In the genomic region with DNA sequence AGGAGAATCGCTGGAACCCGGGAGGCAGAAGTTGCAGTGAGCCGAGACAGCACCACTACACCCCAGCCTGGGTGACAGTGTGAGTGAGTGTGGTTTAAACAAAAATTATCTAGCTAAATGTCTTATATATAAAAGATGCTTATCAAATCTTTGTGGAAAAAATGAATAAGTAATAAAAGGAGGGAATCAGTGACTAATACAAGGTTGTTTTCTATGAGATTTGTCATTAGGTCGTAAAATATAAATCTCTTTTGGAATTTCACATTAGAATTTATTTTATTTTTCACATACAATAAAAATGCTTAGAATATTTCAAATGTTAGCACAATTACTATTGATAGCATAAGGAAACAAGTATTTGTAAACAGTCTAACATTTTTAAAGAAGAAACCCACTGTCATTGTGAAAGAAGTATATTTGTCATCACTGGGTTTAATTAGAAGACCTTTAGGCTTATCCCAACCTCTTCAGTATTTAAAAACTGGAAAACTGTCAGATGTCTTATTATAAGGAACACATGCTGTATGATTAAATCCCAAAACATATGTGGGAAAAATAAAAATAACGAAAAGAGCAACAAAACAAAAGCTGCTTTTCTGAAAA, we compare ENCODE assay signal across 17 cellular contexts.
A peak's percentile ranks its signal among the peaks of the same experiment; 100 is the strongest.
DNase-seq lines count a peak whose midpoint lies in the region; ATAC-seq and FAIRE-seq lines count a peak whose summit lies in the region.
"Had no signal": no experiment of that assay in that cellular context is flagged by ENCODE, and none has a peak within 500 bp of the region (broad histone marks: within the 10 kb centered on the region; RNA-seq: fewer than 3 reads in every experiment).

No MANE protein-coding gene starts in this region.

- peak; percentile 38 for FAIRE-seq in islet of Langerhans (lab: Jason Lieb, UNC)
- FAIRE-seq: H1 had no signal

- DNase-seq in AG08395 (ENCODE audit: low spot score) (peak; percentile 12), GM04504 (ENCODE audit: low read depth) (peak; percentile 62), T1000 (lab: John Stamatoyannopoulos, UW) (peak; percentile 45), DMS53 treated with DMSO at 0.1 percent for 48 hours (lab: John Stamatoyannopoulos, UW; ENCODE audit: unreplicated experiment) (no peak), NCI-H2081 treated with DMSO at 0.1 percent for 48 hours (lab: John Stamatoyannopoulos, UW) (no peak)
- no peak for DNase-seq in activated T-cell treated with anti-CD3 and anti-CD28 coated beads, Interleukin-2, amount 50 U/mL, for 48 hours
- DNase-seq: COR-L47, GDM1, KBM-7, NCI-H1048, NCI-H1694, NCI-H510A, Peyer's patch, SHP77 had no signal

- no peak for ATAC-seq in activated CD4-positive, CD25-positive, alpha-beta regulatory T cell treated with anti-CD3 and anti-CD28 coated beads, Interleukin-2, amount 50 U/mL, for 24 hours

Comparison
In these comparisons a context has a peak if more than half of its experiments do, and no peak if none do; other contexts are left out.
1. DNase-seq: peak in AG08395 (single experiment), GM04504 (single experiment) and T1000 (single experiment); none in activated T-cell treated with anti-CD3 and anti-CD28 coated beads, Interleukin-2, amount 50 U/mL, for 48 hours (0 of 2), DMS53 treated with DMSO at 0.1 percent for 48 hours (single experiment) and NCI-H2081 treated with DMSO at 0.1 percent for 48 hours (single experiment).